Comparison of ENCODE assay signal across 1 cellular context in the genomic region with DNA sequence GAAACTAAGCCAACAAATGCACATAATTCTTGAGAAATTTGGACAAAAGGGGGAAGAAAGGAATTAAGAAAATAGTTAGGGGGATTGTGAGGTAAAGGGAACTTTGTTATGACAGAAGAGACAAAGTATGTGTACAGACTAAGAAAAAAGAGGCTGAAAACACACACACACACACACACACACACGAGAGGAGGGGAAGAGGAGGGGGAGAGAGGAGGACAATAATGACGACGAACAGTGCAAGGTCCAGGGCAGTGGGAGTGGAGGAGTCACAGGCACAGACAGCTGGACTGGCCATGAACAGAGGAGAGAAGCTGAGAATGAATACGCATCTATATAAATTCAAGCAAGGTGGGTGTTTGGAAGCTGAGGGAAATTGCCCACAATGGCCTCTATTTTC.
TF ChIP-seq lines count a peak whose summit lies in the region.

No MANE protein-coding gene starts in this region.

TF ChIP-seq in HepG2, 621 proteins besides CTCF, POLR2A, EP300 and RAD21 (continued from another document and continues in another):
- TF ChIP-seq, protein P1, sequence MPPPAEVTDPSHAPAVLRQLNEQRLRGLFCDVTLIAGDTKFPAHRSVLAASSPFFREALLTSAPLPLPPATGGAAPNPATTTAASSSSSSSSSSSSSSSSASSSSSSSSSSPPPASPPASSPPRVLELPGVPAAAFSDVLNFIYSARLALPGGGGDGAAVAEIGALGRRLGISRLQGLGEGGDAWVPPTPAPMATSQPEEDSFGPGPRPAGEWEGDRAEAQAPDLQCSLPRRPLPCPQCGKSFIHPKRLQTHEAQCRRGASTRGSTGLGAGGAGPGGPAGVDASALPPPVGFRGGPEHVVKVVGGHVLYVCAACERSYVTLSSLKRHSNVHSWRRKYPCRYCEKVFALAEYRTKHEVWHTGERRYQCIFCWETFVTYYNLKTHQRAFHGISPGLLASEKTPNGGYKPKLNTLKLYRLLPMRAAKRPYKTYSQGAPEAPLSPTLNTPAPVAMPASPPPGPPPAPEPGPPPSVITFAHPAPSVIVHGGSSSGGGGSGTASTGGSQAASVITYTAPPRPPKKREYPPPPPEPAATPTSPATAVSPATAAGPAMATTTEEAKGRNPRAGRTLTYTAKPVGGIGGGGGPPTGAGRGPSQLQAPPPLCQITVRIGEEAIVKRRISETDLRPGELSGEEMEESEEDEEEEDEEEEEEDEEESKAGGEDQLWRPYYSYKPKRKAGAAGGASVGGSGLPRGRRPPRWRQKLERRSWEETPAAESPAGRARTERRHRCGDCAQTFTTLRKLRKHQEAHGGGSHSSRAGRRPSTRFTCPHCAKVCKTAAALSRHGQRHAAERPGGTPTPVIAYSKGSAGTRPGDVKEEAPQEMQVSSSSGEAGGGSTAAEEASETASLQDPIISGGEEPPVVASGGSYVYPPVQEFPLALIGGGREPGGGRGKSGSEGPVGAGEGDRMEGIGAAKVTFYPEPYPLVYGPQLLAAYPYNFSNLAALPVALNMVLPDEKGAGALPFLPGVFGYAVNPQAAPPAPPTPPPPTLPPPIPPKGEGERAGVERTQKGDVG (CRISPR knock-in tag; IDR thresholded peaks at IDR 0.05; ENCODE audit: borderline replicate concordance), result no peak
- TF ChIP-seq, protein P2, sequence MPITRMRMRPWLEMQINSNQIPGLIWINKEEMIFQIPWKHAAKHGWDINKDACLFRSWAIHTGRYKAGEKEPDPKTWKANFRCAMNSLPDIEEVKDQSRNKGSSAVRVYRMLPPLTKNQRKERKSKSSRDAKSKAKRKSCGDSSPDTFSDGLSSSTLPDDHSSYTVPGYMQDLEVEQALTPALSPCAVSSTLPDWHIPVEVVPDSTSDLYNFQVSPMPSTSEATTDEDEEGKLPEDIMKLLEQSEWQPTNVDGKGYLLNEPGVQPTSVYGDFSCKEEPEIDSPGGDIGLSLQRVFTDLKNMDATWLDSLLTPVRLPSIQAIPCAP (CRISPR knock-in tag; IDR thresholded peaks at IDR 0.05; ENCODE audit: low read depth), result no peak
- TF ChIP-seq, protein P3, sequence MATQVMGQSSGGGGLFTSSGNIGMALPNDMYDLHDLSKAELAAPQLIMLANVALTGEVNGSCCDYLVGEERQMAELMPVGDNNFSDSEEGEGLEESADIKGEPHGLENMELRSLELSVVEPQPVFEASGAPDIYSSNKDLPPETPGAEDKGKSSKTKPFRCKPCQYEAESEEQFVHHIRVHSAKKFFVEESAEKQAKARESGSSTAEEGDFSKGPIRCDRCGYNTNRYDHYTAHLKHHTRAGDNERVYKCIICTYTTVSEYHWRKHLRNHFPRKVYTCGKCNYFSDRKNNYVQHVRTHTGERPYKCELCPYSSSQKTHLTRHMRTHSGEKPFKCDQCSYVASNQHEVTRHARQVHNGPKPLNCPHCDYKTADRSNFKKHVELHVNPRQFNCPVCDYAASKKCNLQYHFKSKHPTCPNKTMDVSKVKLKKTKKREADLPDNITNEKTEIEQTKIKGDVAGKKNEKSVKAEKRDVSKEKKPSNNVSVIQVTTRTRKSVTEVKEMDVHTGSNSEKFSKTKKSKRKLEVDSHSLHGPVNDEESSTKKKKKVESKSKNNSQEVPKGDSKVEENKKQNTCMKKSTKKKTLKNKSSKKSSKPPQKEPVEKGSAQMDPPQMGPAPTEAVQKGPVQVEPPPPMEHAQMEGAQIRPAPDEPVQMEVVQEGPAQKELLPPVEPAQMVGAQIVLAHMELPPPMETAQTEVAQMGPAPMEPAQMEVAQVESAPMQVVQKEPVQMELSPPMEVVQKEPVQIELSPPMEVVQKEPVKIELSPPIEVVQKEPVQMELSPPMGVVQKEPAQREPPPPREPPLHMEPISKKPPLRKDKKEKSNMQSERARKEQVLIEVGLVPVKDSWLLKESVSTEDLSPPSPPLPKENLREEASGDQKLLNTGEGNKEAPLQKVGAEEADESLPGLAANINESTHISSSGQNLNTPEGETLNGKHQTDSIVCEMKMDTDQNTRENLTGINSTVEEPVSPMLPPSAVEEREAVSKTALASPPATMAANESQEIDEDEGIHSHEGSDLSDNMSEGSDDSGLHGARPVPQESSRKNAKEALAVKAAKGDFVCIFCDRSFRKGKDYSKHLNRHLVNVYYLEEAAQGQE (IDR thresholded peaks at IDR 0.05; ENCODE audit: borderline replicate concordance in 1 of 2, low read depth in 1 of 2, low read length in 2 of 2), result peak in 1 of 2 experiments; percentile 27; a peak in 1 of 4 replicates
- TF ChIP-seq, protein P4, sequence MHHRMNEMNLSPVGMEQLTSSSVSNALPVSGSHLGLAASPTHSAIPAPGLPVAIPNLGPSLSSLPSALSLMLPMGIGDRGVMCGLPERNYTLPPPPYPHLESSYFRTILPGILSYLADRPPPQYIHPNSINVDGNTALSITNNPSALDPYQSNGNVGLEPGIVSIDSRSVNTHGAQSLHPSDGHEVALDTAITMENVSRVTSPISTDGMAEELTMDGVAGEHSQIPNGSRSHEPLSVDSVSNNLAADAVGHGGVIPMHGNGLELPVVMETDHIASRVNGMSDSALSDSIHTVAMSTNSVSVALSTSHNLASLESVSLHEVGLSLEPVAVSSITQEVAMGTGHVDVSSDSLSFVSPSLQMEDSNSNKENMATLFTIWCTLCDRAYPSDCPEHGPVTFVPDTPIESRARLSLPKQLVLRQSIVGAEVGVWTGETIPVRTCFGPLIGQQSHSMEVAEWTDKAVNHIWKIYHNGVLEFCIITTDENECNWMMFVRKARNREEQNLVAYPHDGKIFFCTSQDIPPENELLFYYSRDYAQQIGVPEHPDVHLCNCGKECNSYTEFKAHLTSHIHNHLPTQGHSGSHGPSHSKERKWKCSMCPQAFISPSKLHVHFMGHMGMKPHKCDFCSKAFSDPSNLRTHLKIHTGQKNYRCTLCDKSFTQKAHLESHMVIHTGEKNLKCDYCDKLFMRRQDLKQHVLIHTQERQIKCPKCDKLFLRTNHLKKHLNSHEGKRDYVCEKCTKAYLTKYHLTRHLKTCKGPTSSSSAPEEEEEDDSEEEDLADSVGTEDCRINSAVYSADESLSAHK (CRISPR knock-in tag; IDR thresholded peaks at IDR 0.05; ENCODE audit: borderline replicate concordance), result no peak
- TF ChIP-seq ZSCAN30 (CRISPR knock-in tag; IDR thresholded peaks at IDR 0.05) (no peak), MIXL1 (CRISPR knock-in tag; IDR thresholded peaks at IDR 0.05) (no peak), ZNF253 (CRISPR knock-in tag; IDR thresholded peaks at IDR 0.05; ENCODE audit: borderline replicate concordance) (no peak), KDM5B (CRISPR knock-in tag; IDR thresholded peaks at IDR 0.05; ENCODE audit: borderline replicate concordance) (no peak), DNMT3B (CRISPR knock-in tag; conservative IDR thresholded peaks at IDR 0.05) (no peak), MYC (CRISPR knock-in tag; IDR thresholded peaks at IDR 0.05; ENCODE audit: borderline replicate concordance) (no peak), GFI1 (CRISPR knock-in tag; IDR thresholded peaks at IDR 0.05; ENCODE audit: borderline replicate concordance) (no peak), FOSL2 (CRISPR knock-in tag; IDR thresholded peaks at IDR 0.05) (peak; percentile 42), YY1 (IDR thresholded peaks at IDR 0.05; ENCODE audit: insufficient read depth, insufficient replicate concordance, low read depth, low read length) (peak; percentile 25), CCDC6 (CRISPR knock-in tag; IDR thresholded peaks at IDR 0.05) (no peak), AKAP8 (CRISPR knock-in tag; IDR thresholded peaks at IDR 0.05) (no peak), ZNF780A (CRISPR knock-in tag; IDR thresholded peaks at IDR 0.05) (0 out of 2 replicates have a peak, but pooled peaks have one; percentile 46), NFIB (CRISPR knock-in tag; IDR thresholded peaks at IDR 0.05; ENCODE audit: borderline replicate concordance) (no peak), ELF4 (CRISPR knock-in tag; IDR thresholded peaks at IDR 0.05; ENCODE audit: borderline replicate concordance) (no peak), MEIS1 (CRISPR knock-in tag; IDR thresholded peaks at IDR 0.05; ENCODE audit: borderline replicate concordance) (no peak), ZNF20 (CRISPR knock-in tag; IDR thresholded peaks at IDR 0.05) (no peak), MED1 (CRISPR knock-in tag; IDR thresholded peaks at IDR 0.05) (no peak), ZNF562 (CRISPR knock-in tag; IDR thresholded peaks at IDR 0.05; ENCODE audit: borderline replicate concordance) (no peak), ZNF607 (CRISPR knock-in tag; IDR thresholded peaks at IDR 0.05; ENCODE audit: borderline replicate concordance) (no peak), RFX5 (IDR thresholded peaks at IDR 0.05; ENCODE audit: low read depth, low read length) (0 out of 2 replicates have a peak, but pooled peaks have one; percentile 52), AGO1 (IDR thresholded peaks at IDR 0.05; ENCODE audit: low read depth, low read length, poor library complexity, severe bottlenecking) (no peak), HCFC1 (IDR thresholded peaks at IDR 0.05; ENCODE audit: low read depth, low read length) (peak; percentile 25; the same call in 1 of the 2 replicates), ARID2 (CRISPR knock-in tag; IDR thresholded peaks at IDR 0.05; ENCODE audit: borderline replicate concordance) (no peak), ZIK1 (CRISPR knock-in tag; IDR thresholded peaks at IDR 0.05; ENCODE audit: borderline replicate concordance, low read depth) (no peak), ZNF644 (CRISPR knock-in tag; IDR thresholded peaks at IDR 0.05; ENCODE audit: low read depth) (no peak), MBNL3 (CRISPR knock-in tag; conservative IDR thresholded peaks at IDR 0.05) (no peak), ZNF615 (CRISPR knock-in tag; IDR thresholded peaks at IDR 0.05; ENCODE audit: borderline replicate concordance) (no peak), ZNF777 (CRISPR knock-in tag; IDR thresholded peaks at IDR 0.05) (no peak), KAT7 (CRISPR knock-in tag; IDR thresholded peaks at IDR 0.05; ENCODE audit: borderline replicate concordance) (no peak), ZNF549 (CRISPR knock-in tag; IDR thresholded peaks at IDR 0.05) (no peak)
- TF ChIP-seq, protein P5, sequence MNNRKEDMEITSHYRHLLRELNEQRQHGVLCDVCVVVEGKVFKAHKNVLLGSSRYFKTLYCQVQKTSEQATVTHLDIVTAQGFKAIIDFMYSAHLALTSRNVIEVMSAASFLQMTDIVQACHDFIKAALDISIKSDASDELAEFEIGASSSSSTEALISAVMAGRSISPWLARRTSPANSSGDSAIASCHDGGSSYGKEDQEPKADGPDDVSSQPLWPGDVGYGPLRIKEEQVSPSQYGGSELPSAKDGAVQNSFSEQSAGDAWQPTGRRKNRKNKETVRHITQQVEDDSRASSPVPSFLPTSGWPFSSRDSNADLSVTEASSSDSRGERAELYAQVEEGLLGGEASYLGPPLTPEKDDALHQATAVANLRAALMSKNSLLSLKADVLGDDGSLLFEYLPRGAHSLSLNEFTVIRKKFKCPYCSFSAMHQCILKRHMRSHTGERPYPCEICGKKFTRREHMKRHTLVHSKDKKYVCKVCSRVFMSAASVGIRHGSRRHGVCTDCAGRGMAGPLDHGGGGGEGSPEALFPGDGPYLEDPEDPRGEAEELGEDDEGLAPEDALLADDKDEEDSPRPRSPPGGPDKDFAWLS (CRISPR knock-in tag; IDR thresholded peaks at IDR 0.05; ENCODE audit: borderline replicate concordance), result no peak
- TF ChIP-seq, protein P6, sequence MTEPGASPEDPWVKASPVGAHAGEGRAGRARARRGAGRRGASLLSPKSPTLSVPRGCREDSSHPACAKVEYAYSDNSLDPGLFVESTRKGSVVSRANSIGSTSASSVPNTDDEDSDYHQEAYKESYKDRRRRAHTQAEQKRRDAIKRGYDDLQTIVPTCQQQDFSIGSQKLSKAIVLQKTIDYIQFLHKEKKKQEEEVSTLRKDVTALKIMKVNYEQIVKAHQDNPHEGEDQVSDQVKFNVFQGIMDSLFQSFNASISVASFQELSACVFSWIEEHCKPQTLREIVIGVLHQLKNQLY (CRISPR knock-in tag; IDR thresholded peaks at IDR 0.05), result no peak
- TF ChIP-seq, protein P7, sequence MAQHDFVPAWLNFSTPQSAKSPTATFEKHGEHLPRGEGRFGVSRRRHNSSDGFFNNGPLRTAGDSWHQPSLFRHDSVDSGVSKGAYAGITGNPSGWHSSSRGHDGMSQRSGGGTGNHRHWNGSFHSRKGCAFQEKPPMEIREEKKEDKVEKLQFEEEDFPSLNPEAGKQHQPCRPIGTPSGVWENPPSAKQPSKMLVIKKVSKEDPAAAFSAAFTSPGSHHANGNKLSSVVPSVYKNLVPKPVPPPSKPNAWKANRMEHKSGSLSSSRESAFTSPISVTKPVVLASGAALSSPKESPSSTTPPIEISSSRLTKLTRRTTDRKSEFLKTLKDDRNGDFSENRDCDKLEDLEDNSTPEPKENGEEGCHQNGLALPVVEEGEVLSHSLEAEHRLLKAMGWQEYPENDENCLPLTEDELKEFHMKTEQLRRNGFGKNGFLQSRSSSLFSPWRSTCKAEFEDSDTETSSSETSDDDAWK (CRISPR knock-in tag; IDR thresholded peaks at IDR 0.05), result no peak
- TF ChIP-seq, protein P8, sequence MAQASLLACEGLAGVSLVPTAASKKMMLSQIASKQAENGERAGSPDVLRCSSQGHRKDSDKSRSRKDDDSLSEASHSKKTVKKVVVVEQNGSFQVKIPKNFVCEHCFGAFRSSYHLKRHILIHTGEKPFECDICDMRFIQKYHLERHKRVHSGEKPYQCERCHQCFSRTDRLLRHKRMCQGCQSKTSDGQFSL (CRISPR knock-in tag; IDR thresholded peaks at IDR 0.05), result no peak
- TF ChIP-seq, protein P9, sequence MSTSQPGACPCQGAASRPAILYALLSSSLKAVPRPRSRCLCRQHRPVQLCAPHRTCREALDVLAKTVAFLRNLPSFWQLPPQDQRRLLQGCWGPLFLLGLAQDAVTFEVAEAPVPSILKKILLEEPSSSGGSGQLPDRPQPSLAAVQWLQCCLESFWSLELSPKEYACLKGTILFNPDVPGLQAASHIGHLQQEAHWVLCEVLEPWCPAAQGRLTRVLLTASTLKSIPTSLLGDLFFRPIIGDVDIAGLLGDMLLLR (CRISPR knock-in tag; IDR thresholded peaks at IDR 0.05), result no peak
- TF ChIP-seq, protein P10, sequence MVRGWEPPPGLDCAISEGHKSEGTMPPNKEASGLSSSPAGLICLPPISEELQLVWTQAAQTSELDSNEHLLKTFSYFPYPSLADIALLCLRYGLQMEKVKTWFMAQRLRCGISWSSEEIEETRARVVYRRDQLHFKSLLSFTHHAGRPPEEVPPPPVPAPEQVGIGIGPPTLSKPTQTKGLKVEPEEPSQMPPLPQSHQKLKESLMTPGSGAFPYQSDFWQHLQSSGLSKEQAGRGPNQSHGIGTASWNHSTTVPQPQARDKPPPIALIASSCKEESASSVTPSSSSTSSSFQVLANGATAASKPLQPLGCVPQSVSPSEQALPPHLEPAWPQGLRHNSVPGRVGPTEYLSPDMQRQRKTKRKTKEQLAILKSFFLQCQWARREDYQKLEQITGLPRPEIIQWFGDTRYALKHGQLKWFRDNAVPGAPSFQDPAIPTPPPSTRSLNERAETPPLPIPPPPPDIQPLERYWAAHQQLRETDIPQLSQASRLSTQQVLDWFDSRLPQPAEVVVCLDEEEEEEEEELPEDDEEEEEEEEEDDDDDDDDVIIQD (CRISPR knock-in tag; IDR thresholded peaks at IDR 0.05; ENCODE audit: low read depth), result no peak
- TF ChIP-seq, protein P11, sequence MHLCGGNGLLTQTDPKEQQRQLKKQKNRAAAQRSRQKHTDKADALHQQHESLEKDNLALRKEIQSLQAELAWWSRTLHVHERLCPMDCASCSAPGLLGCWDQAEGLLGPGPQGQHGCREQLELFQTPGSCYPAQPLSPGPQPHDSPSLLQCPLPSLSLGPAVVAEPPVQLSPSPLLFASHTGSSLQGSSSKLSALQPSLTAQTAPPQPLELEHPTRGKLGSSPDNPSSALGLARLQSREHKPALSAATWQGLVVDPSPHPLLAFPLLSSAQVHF (CRISPR knock-in tag; IDR thresholded peaks at IDR 0.05), result no peak
- TF ChIP-seq, protein P12, sequence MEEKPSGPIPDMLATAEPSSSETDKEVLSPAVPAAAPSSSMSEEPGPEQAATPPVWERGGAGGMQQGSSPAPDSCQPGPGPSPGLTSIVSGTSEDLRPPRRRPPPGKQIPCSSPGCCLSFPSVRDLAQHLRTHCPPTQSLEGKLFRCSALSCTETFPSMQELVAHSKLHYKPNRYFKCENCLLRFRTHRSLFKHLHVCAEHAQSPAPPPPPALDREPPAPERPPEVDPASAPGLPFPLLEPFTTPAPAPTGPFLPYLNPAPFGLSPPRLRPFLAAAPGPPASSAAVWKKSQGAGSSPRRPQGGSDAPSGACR (CRISPR knock-in tag; IDR thresholded peaks at IDR 0.05), result peak; percentile 27; the same call in 1 of the 2 replicates
